In the genomic region with DNA sequence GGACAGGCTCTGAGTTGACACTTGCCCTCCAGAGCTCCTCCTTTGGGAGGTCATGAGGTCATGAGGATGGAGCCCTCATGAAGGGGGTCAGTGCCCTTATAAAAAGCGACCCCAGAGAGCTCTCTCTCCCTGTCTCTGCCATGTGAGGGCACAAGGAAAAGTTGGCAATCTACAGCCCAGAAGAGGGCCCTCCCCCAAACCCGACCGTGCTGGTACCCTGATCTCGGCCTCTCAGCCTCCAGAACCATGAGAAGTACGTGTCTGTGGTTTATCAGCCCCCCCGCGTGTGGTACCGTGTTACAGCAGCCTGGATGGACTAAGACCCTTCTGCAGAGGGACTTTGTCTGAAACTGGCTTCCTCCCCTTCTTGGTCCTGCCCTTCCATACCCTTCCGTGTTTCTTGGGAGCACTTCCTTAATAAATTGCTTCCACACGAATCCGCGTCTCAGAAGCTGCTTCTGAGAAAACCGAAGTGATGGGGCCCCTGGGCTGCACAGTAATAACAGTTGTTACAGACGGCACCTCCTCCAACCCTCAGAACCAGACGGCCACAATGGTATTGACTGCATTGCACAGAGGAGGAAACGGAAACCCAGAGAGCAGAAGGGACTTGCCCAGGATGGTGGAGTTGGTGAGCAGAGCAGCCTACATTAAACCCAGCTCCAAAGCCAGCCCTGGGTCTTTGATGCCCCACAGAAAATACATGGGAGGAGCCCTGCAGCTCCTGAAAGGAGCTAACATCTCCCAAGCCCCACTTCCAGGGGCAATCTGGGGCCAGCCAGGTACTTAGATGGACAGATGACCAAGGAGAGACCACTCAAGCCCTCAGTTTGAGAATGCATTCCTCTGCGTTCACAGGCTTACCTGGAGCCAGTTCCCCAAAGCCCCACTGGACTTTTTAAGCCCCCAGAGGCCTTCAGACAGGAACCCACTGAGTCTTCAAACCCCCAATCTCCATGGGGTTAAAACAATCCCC, we compare ENCODE assay signal across 7 cellular contexts.
A peak's percentile ranks its signal among the peaks of the same experiment; 100 is the strongest.
DNase-seq lines count a peak whose midpoint lies in the region; ATAC-seq and TF ChIP-seq lines count a peak whose summit lies in the region.

No MANE protein-coding gene starts in this region.

- TF ChIP-seq CTCF in Calu3 (IDR thresholded peaks at IDR 0.05; ENCODE audit: unreplicated experiment) = no peak

- H3K27me3 Mint-ChIP-seq in dendritic cell treated with granulocyte-macrophage colony-stimulating factor and Interleukin-4, amounts not matched to agents 40 ng/mL and 50 ng/mL, for 4 days = no peaks in the 10 kb centered on the region
- no peaks in the 10 kb centered on the region for H3K27me3 Mint-ChIP-seq in Calu3 (ENCODE audit: unreplicated experiment)

- peak; percentile 75 for ATAC-seq in GM19324 (IDR thresholded peaks at IDR 0.05; ENCODE audit: low FRiP score, unreplicated experiment)
- peak; percentile 83 for ATAC-seq in HG03135 (IDR thresholded peaks at IDR 0.05; ENCODE audit: unreplicated experiment)
- no peak for ATAC-seq in left lobe of liver

- H3K27ac Mint-ChIP-seq in dendritic cell treated with granulocyte-macrophage colony-stimulating factor and Interleukin-4, amounts not matched to agents 40 ng/mL and 50 ng/mL, for 4 days = peak overlapping the region; percentile 77
- no peak overlapping the region for H3K27ac Mint-ChIP-seq in Calu3 (ENCODE audit: unreplicated experiment)

- BruUV-seq in Calu3 (replicated peaks; lab: Mats Ljungman, UMichigan) = no TSS peak

- CTCF ChIA-PET in Calu3 (lab: Charles Lee) = no interaction called here

- no peaks in the 10 kb centered on the region for H3K9me3 Mint-ChIP-seq in dendritic cell treated with granulocyte-macrophage colony-stimulating factor and Interleukin-4, amounts not matched to agents 40 ng/mL and 50 ng/mL, for 4 days
- H3K9me3 Mint-ChIP-seq in Calu3 (ENCODE audit: low read depth, unreplicated experiment) = no peaks in the 10 kb centered on the region

- intact Hi-C loops in dendritic cell treated with granulocyte-macrophage colony-stimulating factor and Interleukin-4, amounts not matched to agents 40 ng/mL and 50 ng/mL, for 4 days (cut with micrococcal nuclease) = loop anchor here (10.0 kb wide), 1 partner anchor 50 kb away; no protein-coding TSS in a partner anchor
- intact Hi-C loops in Calu3 (cut with micrococcal nuclease; ENCODE audit: unreplicated experiment) = no loop called here

- H3K4me1 Mint-ChIP-seq in dendritic cell treated with granulocyte-macrophage colony-stimulating factor and Interleukin-4, amounts not matched to agents 40 ng/mL and 50 ng/mL, for 4 days (ENCODE audit: low read depth) = peaks cover 58% of the 10 kb centered on the region
- peaks cover 22% of the 10 kb centered on the region for H3K4me1 Mint-ChIP-seq in Calu3 (ENCODE audit: low read depth, unreplicated experiment)

- DNase-seq in T-helper 22 cell (ENCODE audit: low read depth) (peak; percentile 82), Calu3 (no peak), left lobe of liver (ENCODE audit: low spot score) (no peak)
- peak; percentile 69 to 70 for DNase-seq in stimulated activated CD8-positive, alpha-beta memory T cell treated with anti-CD3 and anti-CD28 coated beads, Interleukin-15, amount 100 ng/mL, for 48 hours (ENCODE audit: low read depth in 2 of 2)

- peak overlapping the region; percentile 23 for H3K4me3 Mint-ChIP-seq in dendritic cell treated with granulocyte-macrophage colony-stimulating factor and Interleukin-4, amounts not matched to agents 40 ng/mL and 50 ng/mL, for 4 days
- no peak overlapping the region for H3K4me3 Mint-ChIP-seq in Calu3 (ENCODE audit: low read depth, unreplicated experiment)

- no peaks in the 10 kb centered on the region for H3K36me3 Mint-ChIP-seq in dendritic cell treated with granulocyte-macrophage colony-stimulating factor and Interleukin-4, amounts not matched to agents 40 ng/mL and 50 ng/mL, for 4 days (ENCODE audit: low read depth)
- peaks cover 1% of the 10 kb centered on the region for H3K36me3 Mint-ChIP-seq in Calu3 (ENCODE audit: insufficient read depth, unreplicated experiment)

Comparison
In these comparisons a context has a peak if more than half of its experiments do, and no peak if none do; other contexts are left out.
1. DNase-seq: peak in T-helper 22 cell (single experiment) and stimulated activated CD8-positive, alpha-beta memory T cell treated with anti-CD3 and anti-CD28 coated beads, Interleukin-15, amount 100 ng/mL, for 48 hours (2 of 2); none in Calu3 (single experiment) and left lobe of liver (single experiment).